20 cellular contexts compared by ENCODE assay signal in the genomic region with DNA sequence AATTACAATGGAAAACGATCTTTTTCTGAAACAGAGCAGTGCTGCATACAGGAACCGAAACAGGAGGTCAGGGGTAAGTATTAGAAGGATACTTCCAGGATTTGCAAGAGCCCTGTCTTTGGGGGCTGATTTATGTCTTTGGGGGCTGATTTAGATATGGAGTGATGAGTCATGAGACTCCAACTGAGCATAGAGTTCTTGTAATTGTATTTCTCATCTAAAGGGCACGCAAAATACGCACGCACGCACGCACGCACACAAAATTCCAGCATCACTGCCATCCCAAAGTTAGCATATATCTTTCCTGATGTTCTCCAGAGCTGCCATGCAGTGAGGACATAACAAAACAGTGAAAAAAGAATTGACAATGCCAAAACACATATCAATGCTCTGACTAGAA.
"Had no signal": no experiment of that assay in that cellular context is flagged by ENCODE, and none has a peak within 500 bp of the region (broad histone marks: within the 10 kb centered on the region; RNA-seq: fewer than 3 reads in every experiment).

No MANE protein-coding gene starts in this region.

- H3K4me1 ChIP-seq: heart right ventricle, lower lobe of right lung, sigmoid colon, spleen, upper lobe of right lung had no signal

- H3K27me3 ChIP-seq: heart right ventricle, sigmoid colon, spleen, upper lobe of right lung had no signal

- H3K27ac ChIP-seq: heart right ventricle, lower lobe of right lung, sigmoid colon, spleen, upper lobe of right lung had no signal

- H3K36me3 ChIP-seq: heart right ventricle, lower lobe of right lung, sigmoid colon, spleen, upper lobe of right lung had no signal

- H3K4me3 ChIP-seq: heart right ventricle, lower lobe of right lung, sigmoid colon, spleen, upper lobe of right lung had no signal

- H3K9me3 ChIP-seq: lower lobe of right lung, sigmoid colon, upper lobe of right lung had no signal

- DNase-seq: activated B cell treated with CpG ODN at 0.5 μM for 24 hours; activated CD4-positive, alpha-beta T cell treated with anti-CD3 and anti-CD28 coated beads for 4 hours; activated CD4-positive, alpha-beta T cell treated with anti-CD3 and anti-CD28 coated beads, Interleukin-2, amount 50 U/mL, for 48 hours; activated CD8-positive, alpha-beta memory T cell treated with anti-CD3 and anti-CD28 coated beads, Interleukin-2, amount 50 U/mL, for 48 hours; activated naive CD4-positive, alpha-beta T cell treated with anti-CD3 and anti-CD28 coated beads for 36 hours; activated naive CD8-positive, alpha-beta T cell treated with anti-CD3 and anti-CD28 coated beads, Interleukin-2, amount 10 ng/mL, durations not matched to agents 7 days and 5 days; activated T-cell treated with anti-CD3 and anti-CD28 coated beads, Interleukin-2, amount 50 U/mL, for 48 hours; amniotic stem cell; central memory CD4-positive, alpha-beta T cell; dermis blood vessel endothelial cell; effector memory CD4-positive, alpha-beta T cell; heart right ventricle; kidney; lower lobe of right lung; naive thymus-derived CD8-positive, alpha-beta T cell; sigmoid colon; spleen; stimulated activated CD4-positive, alpha-beta T cell treated with anti-CD3 and anti-CD28 coated beads, Interleukin-4, amount 100 ng/mL, for 24 hours; stimulated activated naive CD4-positive, alpha-beta T cell treated with Interleukin-2 at 50 U/mL for 16 hours; upper lobe of right lung had no signal
